ENCODE assay signal across 25 cellular contexts in genomic region chr5:32475338-32476097, GRCh38. TPM values are rescaled to one million over a fixed set of nuclear protein-coding genes. Genes with fewer than 3 reads are reported as not detected.
DNase-seq lines count a peak whose midpoint lies in the region; ATAC-seq, FAIRE-seq and TF ChIP-seq lines count a peak whose summit lies in the region.
"Had no signal": no experiment of that assay in that cellular context is flagged by ENCODE, and none has a peak within 500 bp of the region (broad histone marks: within the 10 kb centered on the region; RNA-seq: fewer than 3 reads in every experiment).

No MANE protein-coding gene starts in this region.

- peak overlapping the region; percentile 73 for H3K27ac Mint-ChIP-seq in neural crest cell (ENCODE audit: unreplicated experiment)
- H3K27ac Mint-ChIP-seq: activated CD8-positive, alpha-beta T cell treated with anti-CD3 and anti-CD28 coated beads, Interleukin-2, amount 10 ng/mL, durations not matched to agents 7 days and 5 days; B cell; effector memory CD8-positive, alpha-beta T cell had no signal

- H3K9me3 ChIP-seq in K562 (replicated peaks; ENCODE audit: control insufficient read depth, insufficient read depth, low read depth, low read length) = no peaks in the 10 kb centered on the region
- H3K9me3 ChIP-seq: esophagus squamous epithelium, gastrocnemius medialis, tibial nerve had no signal

- H3K27ac ChIP-seq in K562 (ENCODE audit: extremely low read depth, low read depth, low read length) = no peak overlapping the region
- H3K27ac ChIP-seq: 22Rv1, brain microvascular endothelial cell, esophagus squamous epithelium, gastrocnemius medialis, PC-9, tibial nerve had no signal

- no peak for TF ChIP-seq POLR2A in K562 (conservative IDR thresholded peaks at IDR 0.05)

- no peaks in the 10 kb centered on the region for H3K9me3 Mint-ChIP-seq in neural crest cell
- H3K9me3 Mint-ChIP-seq: effector memory CD8-positive, alpha-beta T cell had no signal

- no peak overlapping the region for H3K4me2 ChIP-seq in K562 (ENCODE audit: insufficient read depth, low read length)
- H3K4me2 ChIP-seq: PC-9 had no signal

- peaks cover 12 to 21% of the 10 kb centered on the region in 2 experiments; a peak in 4 of 5 replicates for H3K27me3 ChIP-seq in K562 (ENCODE audit: control insufficient read depth in 2 of 2, insufficient read depth in 2 of 2, low read length in 2 of 2)
- H3K27me3 ChIP-seq: brain microvascular endothelial cell, esophagus squamous epithelium, gastrocnemius medialis, tibial nerve had no signal

- TF ChIP-seq CTCF in K562 (IDR thresholded peaks at IDR 0.05 in 2 of 3, conservative IDR thresholded peaks at IDR 0.05 in 1 of 3; ENCODE audit: insufficient read depth in 2 of 3, low read depth in 1 of 3, low read length in 3 of 3) = no peak
- no peak for TF ChIP-seq CTCF in neural crest cell (conservative IDR thresholded peaks at IDR 0.05)

- peak overlapping the region; percentile 11 for H3K4me3 Mint-ChIP-seq in neural crest cell
- H3K4me3 Mint-ChIP-seq: activated CD8-positive, alpha-beta T cell treated with anti-CD3 and anti-CD28 coated beads, Interleukin-2, amount 10 ng/mL, durations not matched to agents 7 days and 5 days; B cell; effector memory CD8-positive, alpha-beta T cell had no signal

- CTCF ChIA-PET in K562 (lab: Yijun Ruan, JAX; ENCODE audit: low intra/inter-chr PET ratio) = no interaction called here

- no peak overlapping the region for H2AFZ ChIP-seq in K562 (ENCODE audit: low read depth, low read length)
- H2AFZ ChIP-seq: PC-9 had no signal

- no peaks in the 10 kb centered on the region for H3K79me2 ChIP-seq in K562 (ENCODE audit: control insufficient read depth, insufficient read depth, low read length)

- no peaks in the 10 kb centered on the region for H3K4me1 ChIP-seq in K562 (replicated peaks in 1 of 2; ENCODE audit: control insufficient read depth in 2 of 2, insufficient read depth in 2 of 2, low read length in 2 of 2)
- H3K4me1 ChIP-seq: esophagus squamous epithelium, gastrocnemius medialis, tibial nerve had no signal

- DNase-seq in DMS 273 (lab: John Stamatoyannopoulos, UW; ENCODE audit: unreplicated experiment) = peak; percentile 51
- DNase-seq in DMS 273 treated with DMSO at 0.1 percent for 48 hours (lab: John Stamatoyannopoulos, UW) = no peak
- peak; percentile 76 for DNase-seq in NCI-H1436 (lab: John Stamatoyannopoulos, UW)
- DNase-seq in K562 (ENCODE audit: extremely low read depth in 1 of 4, low spot score in 3 of 4) = no peak
- no peak for DNase-seq in neural crest cell (ENCODE audit: low read depth, low spot score)
- DNase-seq in NCI-H446 treated with DMSO at 0.1 percent for 48 hours (lab: John Stamatoyannopoulos, UW) = no peak
- no peak for DNase-seq in DMS114 treated with DMSO at 0.1 percent for 48 hours (lab: John Stamatoyannopoulos, UW; ENCODE audit: unreplicated experiment)
- DNase-seq: activated CD8-positive, alpha-beta T cell treated with anti-CD3 and anti-CD28 coated beads, Interleukin-2, amount 10 ng/mL, durations not matched to agents 7 days and 5 days; activated gamma-delta T cell treated with Interleukin-2 at 50 U/mL for 16 hours; activated T-cell treated with anti-CD3 and anti-CD28 coated beads, Interleukin-2, amount 50 U/mL, for 1 hour; brain microvascular endothelial cell; effector memory CD8-positive, alpha-beta T cell; esophagus squamous epithelium; gastrocnemius medialis; KBM-7; mammary epithelial cell; PC-9; SIG-M5; stimulated activated CD4-positive, alpha-beta T cell treated with anti-CD3 and anti-CD28 coated beads, Interleukin-2, amount 100 ng/mL, for 48 hours; stimulated activated naive CD4-positive, alpha-beta T cell treated with Interleukin-2 at 50 U/mL for 16 hours had no signal

- H4K20me1 ChIP-seq in K562 (replicated peaks; ENCODE audit: control insufficient read depth, insufficient read depth, low read length) = no peaks in the 10 kb centered on the region

- H3K9ac ChIP-seq in K562 (ENCODE audit: insufficient read depth in 1 of 2, low read depth in 2 of 2, low read length in 2 of 2) = no peak overlapping the region

- FAIRE-seq in K562 (lab: Jason Lieb, UNC) = no peak

- no peaks in the 10 kb centered on the region for H3K36me3 ChIP-seq in K562 (ENCODE audit: control insufficient read depth, insufficient read depth, low read length)
- H3K36me3 ChIP-seq: brain microvascular endothelial cell, esophagus squamous epithelium, gastrocnemius medialis, tibial nerve had no signal

- no TSS peak for BruUV-seq in K562 (replicated peaks; lab: Mats Ljungman, UMichigan)

- ATAC-seq in K562 (no peak), HG03521 (IDR thresholded peaks at IDR 0.05; ENCODE audit: unreplicated experiment) (no peak)
- ATAC-seq: activated CD4-positive, CD25-positive, alpha-beta regulatory T cell treated with anti-CD3 and anti-CD28 coated beads, Interleukin-2, amount 50 U/mL, for 24 hours; activated CD8-positive, alpha-beta T cell treated with anti-CD3 and anti-CD28 coated beads, Interleukin-2, amount 10 ng/mL, durations not matched to agents 7 days and 5 days; effector memory CD8-positive, alpha-beta T cell; gastrocnemius medialis had no signal

- in situ Hi-C loops in K562 (cut with MboI) = no loop called here

- intact Hi-C loops in K562 (cut with micrococcal nuclease) = no loop called here

- no peaks in the 10 kb centered on the region for H3K9me1 ChIP-seq in K562 (ENCODE audit: control insufficient read depth, insufficient read depth, low read length)

- no peaks in the 10 kb centered on the region for H3K36me3 Mint-ChIP-seq in neural crest cell (ENCODE audit: low read depth)

- WGBS in K562 (ENCODE audit: insufficient coverage, low coverage, missing lambda C conversion rate) = 1% methylated on average over 6 of the region's 6 CpGs

- TF ChIP-seq RAD21 in K562 (CRISPR knock-in tag; conservative IDR thresholded peaks at IDR 0.05 in 1 of 2, IDR thresholded peaks at IDR 0.05 in 1 of 2) = no peak

- no peaks in the 10 kb centered on the region for H3K27me3 Mint-ChIP-seq in neural crest cell (ENCODE audit: low read depth)
- H3K27me3 Mint-ChIP-seq: B cell had no signal

- no peak overlapping the region for H3K4me3 ChIP-seq in K562
- H3K4me3 ChIP-seq: esophagus squamous epithelium, gastrocnemius medialis, PC-9, tibial nerve had no signal

- POLR2A ChIA-PET in K562 (lab: Yijun Ruan, JAX) = interaction anchor here (0.7 kb wide), 1 partner anchor 8 kb away, joined by 3 read pairs; no protein-coding TSS in a partner anchor

- no peak for TF ChIP-seq EP300 in K562 (IDR thresholded peaks at IDR 0.05; ENCODE audit: low read length)

- peaks cover 16% of the 10 kb centered on the region for H3K4me1 Mint-ChIP-seq in neural crest cell
- H3K4me1 Mint-ChIP-seq: B cell had no signal

TF ChIP-seq in K562, 482 proteins besides CTCF, POLR2A, EP300 and RAD21:
- TF ChIP-seq RFX1 (IDR thresholded peaks at IDR 0.05) (peak; percentile 49), SMARCA4 (IDR thresholded peaks at IDR 0.05) (no peak)

RNA-seq across cellular contexts. Expression of gene ZFR, which starts 31.0 kb away (rescaled TPM):
- 34.6 and 71.1 TPM in 2 replicates for total RNA-seq in K562 (2011; cell fraction: chromatin; rRNA removed; ENCODE audit: low replicate concordance)
- total RNA-seq in K562 (2011; cell fraction: nucleolus; rRNA removed) = 22.0 and 25.5 TPM in 2 replicates
- total RNA-seq in K562 (2011; cell fraction: nucleoplasm; rRNA removed) = 38.0 and 56.4 TPM in 2 replicates
- total RNA-seq in K562 (2014; rRNA removed) (71.1 TPM in 2 replicates), K562 (2014; rRNA removed; fragmentation: Illumina TruSeq; extraction: Trizol) (95.1 and 96.4 TPM in 2 replicates), K562 (2015; rRNA removed; fragmentation: Illumina TruSeq; extraction: Trizol) (100 and 108 TPM in 2 replicates), K562 (2021) (63.2 and 63.3 TPM in 2 replicates), neural crest cell (89.8 and 90.5 TPM in 2 replicates)
- polyA plus RNA-seq in K562 (2011; rRNA removed) (82.6 and 86.9 TPM in 2 replicates), K562 (2014; fragmentation: Illumina TruSeq; extraction: Trizol) (66.3 and 75.4 TPM in 2 replicates), K562 (2014; fragmentation: Nextera tagmentation; extraction: Ambion mirVana) (10 to 100 TPM; 35.5 to 48.5 TPM), K562 (2014; rRNA removed) (45.4 and 48.4 TPM in 2 replicates)
- polyA plus RNA-seq in K562 (2011; cell fraction: cytosol; rRNA removed) = 103 and 193 TPM in 2 replicates
- polyA plus RNA-seq in K562 (2011; cell fraction: nucleus; rRNA removed) = 58.7 and 73.6 TPM in 2 replicates
- polyA plus RNA-seq in K562 (2012) = 41.6 and 44.1 TPM in 2 replicates
- polyA minus RNA-seq in K562 (2011; rRNA and poly(A)+ RNA removed) = 133 and 165 TPM in 2 replicates
- 57.4 and 62.3 TPM in 2 replicates for polyA minus RNA-seq in K562 (2011; cell fraction: cytosol; rRNA and poly(A)+ RNA removed)
- polyA minus RNA-seq in K562 (2011; cell fraction: nucleus; rRNA and poly(A)+ RNA removed) = 30.6 and 42.2 TPM in 2 replicates

Comparison
In these comparisons a context has a peak if more than half of its experiments do, and no peak if none do; other contexts are left out.
1. DNase-seq: peak in DMS 273 (single experiment) and NCI-H1436 (single experiment); none in DMS 273 treated with DMSO at 0.1 percent for 48 hours (single experiment), K562 (0 of 4), neural crest cell (single experiment), NCI-H446 treated with DMSO at 0.1 percent for 48 hours (single experiment) and DMS114 treated with DMSO at 0.1 percent for 48 hours (single experiment).